22 cellular contexts compared by ENCODE assay signal in the genomic region with DNA sequence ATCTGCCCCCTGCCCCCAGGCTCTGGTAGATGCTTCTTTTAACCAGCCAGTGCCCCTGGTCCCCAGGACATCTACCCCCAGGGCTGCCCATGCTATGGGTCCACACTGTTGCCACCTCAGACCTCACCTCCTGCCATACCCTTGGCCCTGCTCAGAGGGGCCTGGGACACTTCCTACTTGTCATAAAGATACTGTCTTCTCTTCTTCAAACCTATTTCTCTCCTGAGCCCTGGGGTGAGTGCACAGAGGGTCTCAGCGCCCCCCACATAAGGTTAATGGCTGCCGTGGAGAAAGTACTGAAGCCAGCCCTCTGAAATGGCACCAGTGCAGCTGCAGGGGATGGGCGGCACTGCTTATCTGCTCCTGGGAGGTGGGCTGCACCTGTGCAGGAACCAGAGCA.
"Had no signal": no experiment of that assay in that cellular context is flagged by ENCODE, and none has a peak within 500 bp of the region (broad histone marks: within the 10 kb centered on the region; RNA-seq: fewer than 3 reads in every experiment).

No MANE protein-coding gene starts in this region.

- FAIRE-seq: RCC 7860 had no signal

- H3K9me3 ChIP-seq: SJSA1 had no signal

- H3K4me1 ChIP-seq: SJSA1 had no signal

- DNase-seq: IMR-90, Kasumi-1, KG1, MM.1S, NCI-H1092 treated with DMSO at 0.1 percent for 48 hours, NCI-H1436, NCI-H187, NCI-H2029, NCI-H2081 treated with DMSO at 0.1 percent for 48 hours, NCI-H2171, NCI-H226, NCI-H446, NCI-H510A, NCI-H524 treated with DMSO at 0.1 percent for 48 hours, NCI-H69, NCI-H774, Right ventricle myocardium superior, RPMI8226, SIG-M5 had no signal

- H3K36me3 ChIP-seq: SJSA1 had no signal

- H3K4me3 ChIP-seq: SJSA1, SK-N-MC had no signal

- H3K27ac ChIP-seq: SJSA1, SK-N-MC had no signal
